11 cellular contexts compared by ENCODE assay signal in genomic region chr18:58860747-58861224, GRCh38. TPM values are rescaled to one million over a fixed set of nuclear protein-coding genes. Genes with fewer than 3 reads are reported as not detected.
DNase-seq lines count a peak whose midpoint lies in the region; ATAC-seq and TF ChIP-seq lines count a peak whose summit lies in the region.
"Had no signal": no experiment of that assay in that cellular context is flagged by ENCODE, and none has a peak within 500 bp of the region (broad histone marks: within the 10 kb centered on the region; RNA-seq: fewer than 3 reads in every experiment).

No MANE protein-coding gene starts in this region.

- H3K9me3 Mint-ChIP-seq in brain: peaks cover 0 to 6% (median 0%) of the 10 kb centered on the region in 5 experiments
- H3K9me3 Mint-ChIP-seq in activated naive CD8-positive, alpha-beta T cell treated with anti-CD3 and anti-CD28 coated beads, Interleukin-2, amount 50 U/mL, for 24 hours: no peaks in the 10 kb centered on the region
- H3K9me3 Mint-ChIP-seq: activated T-helper 2 cell treated with anti-CD3 and anti-CD28 coated beads, Interferon-gamma antibody, Interleukin-2, Interleukin-4, amounts not matched to agents 10 μg/mL and 5 μg/mL and 100 μg/mL, durations not matched to agents 14 hours and 24 hours and 36 hours had no signal

- H3K9me3 ChIP-seq in HUES48 (ENCODE audit: control insufficient read depth, insufficient read depth, low read length) (no peaks in the 10 kb centered on the region), spleen (no peaks in the 10 kb centered on the region)

- peak overlapping the region; percentile 50 to 86 (median 84) for H3K4me3 Mint-ChIP-seq in brain
- H3K4me3 Mint-ChIP-seq in activated naive CD8-positive, alpha-beta T cell treated with anti-CD3 and anti-CD28 coated beads, Interleukin-2, amount 50 U/mL, for 24 hours: no peak overlapping the region

- intact Hi-C loops in spleen (cut with DNase I; ENCODE audit: low total_unique reads): no loop called here

- ATAC-seq in activated naive CD8-positive, alpha-beta T cell treated with anti-CD3 and anti-CD28 coated beads, Interleukin-2, amount 50 U/mL, for 24 hours: no peak
- no peak for ATAC-seq in HG02970 (IDR thresholded peaks at IDR 0.05; ENCODE audit: low FRiP score, unreplicated experiment)
- ATAC-seq in GM18502 (IDR thresholded peaks at IDR 0.05; ENCODE audit: poor library complexity, unreplicated experiment): no peak

- peaks cover 2% of the 10 kb centered on the region for H3K27me3 Mint-ChIP-seq in brain
- peaks cover 47% of the 10 kb centered on the region for H3K27me3 Mint-ChIP-seq in activated naive CD8-positive, alpha-beta T cell treated with anti-CD3 and anti-CD28 coated beads, Interleukin-2, amount 50 U/mL, for 24 hours

- no peak for TF ChIP-seq POLR2A in spleen (IDR thresholded peaks at IDR 0.05)

- peaks cover 56% of the 10 kb centered on the region for H3K4me1 ChIP-seq in HUES48 (ENCODE audit: control insufficient read depth, insufficient read depth, low read length)
- peaks cover 15 to 58% (median 33%) of the 10 kb centered on the region in 6 donors for H3K4me1 ChIP-seq in spleen

- peak overlapping the region; percentile 78; the same call in 1 of the 2 replicates for H3K4me3 ChIP-seq in HUES48 (ENCODE audit: low read depth, low read length)
- no peak overlapping the region for H3K4me3 ChIP-seq in spleen
- H3K4me3 ChIP-seq: MG63 had no signal

- no peak for TF ChIP-seq CTCF in brain (conservative IDR thresholded peaks at IDR 0.05)
- TF ChIP-seq CTCF in spleen (IDR thresholded peaks at IDR 0.05 in 8 of 11, conservative IDR thresholded peaks at IDR 0.05 in 3 of 11): no peak

- 69 to 77% (median 70%) methylated on average over 7 of the region's 7 CpGs for WGBS in spleen, 5 donors

- H3K27me3 ChIP-seq in HUES48 (ENCODE audit: control insufficient read depth, insufficient read depth, low read length) (no peaks in the 10 kb centered on the region), spleen (replicated peaks in 1 of 7) (peaks cover 0 to 24% (median 0%) of the 10 kb centered on the region in 7 donors)
- H3K27me3 ChIP-seq: MG63 had no signal

- H3K36me3 ChIP-seq in HUES48 (ENCODE audit: control insufficient read depth, insufficient read depth, low read length): peaks cover 12% of the 10 kb centered on the region
- peaks cover 0 to 6% (median 0%) of the 10 kb centered on the region in 6 donors for H3K36me3 ChIP-seq in spleen

- H3K9ac ChIP-seq in HUES48 (ENCODE audit: low read depth, low read length): peak overlapping the region; percentile 97; the same call in 1 of the 2 replicates

- peak overlapping the region; percentile 99 to 100 (median 100) for H3K27ac Mint-ChIP-seq in brain
- H3K27ac Mint-ChIP-seq in activated naive CD8-positive, alpha-beta T cell treated with anti-CD3 and anti-CD28 coated beads, Interleukin-2, amount 50 U/mL, for 24 hours: no peak overlapping the region
- H3K27ac Mint-ChIP-seq: activated T-helper 2 cell treated with anti-CD3 and anti-CD28 coated beads, Interferon-gamma antibody, Interleukin-2, Interleukin-4, amounts not matched to agents 10 μg/mL and 5 μg/mL and 100 μg/mL, durations not matched to agents 14 hours and 24 hours and 36 hours had no signal

- peaks cover 7% of the 10 kb centered on the region for H3K36me3 Mint-ChIP-seq in brain
- H3K36me3 Mint-ChIP-seq in activated naive CD8-positive, alpha-beta T cell treated with anti-CD3 and anti-CD28 coated beads, Interleukin-2, amount 50 U/mL, for 24 hours (ENCODE audit: low read depth): no peaks in the 10 kb centered on the region

- H3K27ac ChIP-seq in HUES48 (ENCODE audit: low read depth, low read length): peak overlapping the region; percentile 95
- H3K27ac ChIP-seq in spleen: peak overlapping the region in 5 of 8 donors; percentile 31 to 93 (median 40)

- DNase-seq in inferior parietal cortex (ENCODE audit: extremely low spot score): peak; percentile 72
- no peak for DNase-seq in spleen
- no peak for DNase-seq in activated naive CD8-positive, alpha-beta T cell treated with anti-CD3 and anti-CD28 coated beads, Interleukin-2, amount 50 U/mL, for 24 hours
- no peak for DNase-seq in stimulated activated CD4-positive, alpha-beta T cell treated with anti-CD3 and anti-CD28 coated beads, Interleukin-4, amount 100 ng/mL, for 4 hours
- DNase-seq: activated CD4-positive, alpha-beta T cell treated with anti-CD3 and anti-CD28 coated beads for 1 hour; MG63 had no signal

- peaks cover 67% of the 10 kb centered on the region for H3K4me1 Mint-ChIP-seq in brain
- H3K4me1 Mint-ChIP-seq in activated naive CD8-positive, alpha-beta T cell treated with anti-CD3 and anti-CD28 coated beads, Interleukin-2, amount 50 U/mL, for 24 hours: peaks cover 5% of the 10 kb centered on the region

RNA-seq across cellular contexts. Expression of gene ZNF532, which starts 3.9 kb away (rescaled TPM):
- polyA plus RNA-seq in brain (ENCODE audit: insufficient read depth, low read depth, low replicate concordance) (51.6 TPM), spleen (10 to 100 TPM in 1 of 3 donors, 1 to 10 TPM in 2; 5.2 to 12.1 (median 9.8) TPM)
- total RNA-seq in spleen: 10 to 100 TPM; 40.0 to 64.8 (median 47.2) TPM
